In genomic region chr3:125104639-125105038, GRCh38 we compare ENCODE assay signal across 3 cellular contexts.
TF ChIP-seq lines count a peak whose summit lies in the region.

No MANE protein-coding gene starts in this region.

TF ChIP-seq in IMR-90, 13 proteins besides CTCF, POLR2A, EP300 and RAD21:
- no peak for TF ChIP-seq MXI1 (IDR thresholded peaks at IDR 0.05; ENCODE audit: borderline replicate concordance, low read depth, low read length)

TF ChIP-seq in K562, 482 proteins besides CTCF, POLR2A, EP300 and RAD21:
- TF ChIP-seq DPF2 (IDR thresholded peaks at IDR 0.05): no peak
- no peak for TF ChIP-seq SNAPC5 (CRISPR knock-in tag; IDR thresholded peaks at IDR 0.05)
- no peak for TF ChIP-seq MYBL2 (IDR thresholded peaks at IDR 0.05; ENCODE audit: low read depth)
- no peak for TF ChIP-seq MYBL2 (CRISPR knock-in tag; IDR thresholded peaks at IDR 0.05; ENCODE audit: borderline replicate concordance)
- TF ChIP-seq, protein P1, sequence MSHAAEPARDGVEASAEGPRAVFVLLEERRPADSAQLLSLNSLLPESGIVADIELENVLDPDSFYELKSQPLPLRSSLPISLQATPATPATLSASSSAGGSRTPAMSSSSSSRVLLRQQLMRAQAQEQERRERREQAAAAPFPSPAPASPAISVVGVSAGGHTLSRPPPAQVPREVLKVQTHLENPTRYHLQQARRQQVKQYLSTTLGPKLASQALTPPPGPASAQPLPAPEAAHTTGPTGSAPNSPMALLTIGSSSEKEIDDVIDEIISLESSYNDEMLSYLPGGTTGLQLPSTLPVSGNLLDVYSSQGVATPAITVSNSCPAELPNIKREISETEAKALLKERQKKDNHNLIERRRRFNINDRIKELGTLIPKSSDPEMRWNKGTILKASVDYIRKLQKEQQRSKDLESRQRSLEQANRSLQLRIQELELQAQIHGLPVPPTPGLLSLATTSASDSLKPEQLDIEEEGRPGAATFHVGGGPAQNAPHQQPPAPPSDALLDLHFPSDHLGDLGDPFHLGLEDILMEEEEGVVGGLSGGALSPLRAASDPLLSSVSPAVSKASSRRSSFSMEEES (CRISPR knock-in tag; IDR thresholded peaks at IDR 0.05): peak; percentile 18; the same call in 1 of the 2 replicates

TF ChIP-seq in GM23338, 12 proteins besides CTCF, POLR2A, EP300 and RAD21:
- no peak for TF ChIP-seq JUNB (IDR thresholded peaks at IDR 0.05; ENCODE audit: unreplicated experiment)
TF ChIP-seq in GM23338: peak in this region for 0.
